Comparison of ENCODE assay signal across 1 cellular context in genomic region chr5:10688651-10689171, GRCh38.
TF ChIP-seq lines count a peak whose summit lies in the region.

No MANE protein-coding gene starts in this region.

TF ChIP-seq in A549, 52 proteins besides CTCF, POLR2A, EP300 and RAD21 (continued from another document):
- TF ChIP-seq PBX3 (IDR thresholded peaks at IDR 0.05), result no peak
